In genomic region chr15:95440712-95441111, GRCh38 we compare ENCODE assay signal across 1 cellular context.
TF ChIP-seq lines count a peak whose summit lies in the region.

No MANE protein-coding gene starts in this region.

TF ChIP-seq in GM23338, 12 proteins besides CTCF, POLR2A, EP300 and RAD21:
- no peak for TF ChIP-seq ZNF462 (CRISPR knock-in tag; IDR thresholded peaks at IDR 0.05)
- no peak for TF ChIP-seq ZNF331 (CRISPR knock-in tag; IDR thresholded peaks at IDR 0.05; ENCODE audit: low read depth)
- no peak for TF ChIP-seq REST (IDR thresholded peaks at IDR 0.05; ENCODE audit: unreplicated experiment)
- TF ChIP-seq ETS1 (IDR thresholded peaks at IDR 0.05), result no peak
- no peak for TF ChIP-seq POLR2AphosphoS5 (IDR thresholded peaks at IDR 0.05; ENCODE audit: low read depth)
- no peak for TF ChIP-seq EZH2phosphoT487 (IDR thresholded peaks at IDR 0.05; ENCODE audit: unreplicated experiment)
- TF ChIP-seq STAT1 (IDR thresholded peaks at IDR 0.05; ENCODE audit: unreplicated experiment), result no peak
- TF ChIP-seq NANOG (IDR thresholded peaks at IDR 0.05; ENCODE audit: borderline replicate concordance), result no peak
- TF ChIP-seq JUNB (IDR thresholded peaks at IDR 0.05; ENCODE audit: unreplicated experiment), result no peak
- TF ChIP-seq ZNF114 (CRISPR knock-in tag; IDR thresholded peaks at IDR 0.05), result no peak
- TF ChIP-seq CREB1 (CRISPR knock-in tag; IDR thresholded peaks at IDR 0.05; ENCODE audit: low read depth), result no peak
- TF ChIP-seq EZH2 (IDR thresholded peaks at IDR 0.05; ENCODE audit: low read depth, unreplicated experiment), result no peak
TF ChIP-seq in GM23338: peak in this region for 0.
